8 cellular contexts compared by ENCODE assay signal in the genomic region with DNA sequence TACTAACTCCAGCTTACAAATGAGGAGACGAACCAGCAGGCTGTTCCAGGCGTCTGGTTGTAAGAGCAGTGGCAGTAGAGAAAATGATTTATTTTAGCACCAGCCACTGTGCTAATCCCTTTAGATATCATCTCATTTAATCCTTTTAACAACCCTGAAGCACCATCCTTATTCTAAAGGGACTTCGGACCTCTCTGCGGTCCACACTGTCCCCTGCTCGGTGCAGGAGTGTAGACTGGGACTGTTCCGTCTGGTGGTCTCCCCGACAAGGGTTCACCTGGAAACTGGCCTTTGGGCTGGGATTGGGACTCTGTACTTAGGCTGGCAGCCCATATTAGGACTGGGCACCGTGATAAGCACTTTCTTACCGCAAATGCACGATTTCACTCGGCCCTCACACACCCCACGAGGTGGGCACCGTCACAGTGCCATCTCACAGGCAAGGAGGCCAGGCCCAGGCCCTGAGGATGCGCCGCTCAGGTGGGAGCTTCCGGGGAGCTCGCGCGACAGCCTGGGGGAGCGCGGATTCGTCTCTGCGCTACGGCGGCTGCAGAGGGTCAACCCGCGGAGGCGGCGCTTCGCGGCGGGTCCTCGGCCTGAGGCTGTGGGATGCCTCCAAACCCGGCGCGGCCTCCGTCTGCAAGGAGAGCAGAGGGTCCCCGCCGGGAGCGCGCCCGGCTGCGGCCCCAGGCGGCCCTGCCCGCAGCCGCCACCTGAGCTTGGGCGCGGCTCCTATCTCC. TPM values are rescaled to one million over a fixed set of nuclear protein-coding genes. Genes with fewer than 3 reads are reported as not detected.
DNase-seq lines count a peak whose midpoint lies in the region; ATAC-seq and TF ChIP-seq lines count a peak whose summit lies in the region.

No MANE protein-coding gene starts in this region.

- peaks cover 9% of the 10 kb centered on the region for H3K36me3 Mint-ChIP-seq in activated CD4-positive, alpha-beta memory T cell treated with anti-CD3 and anti-CD28 coated beads, Interleukin-2, amount 10 ng/mL, durations not matched to agents 7 days and 5 days (ENCODE audit: low read depth)

- H3K4me3 ChIP-seq in BJ (ENCODE audit: low read depth, low read length), result peak overlapping the region; percentile 69

- H3K27me3 Mint-ChIP-seq in activated CD4-positive, alpha-beta memory T cell treated with anti-CD3 and anti-CD28 coated beads, Interleukin-2, amount 10 ng/mL, durations not matched to agents 7 days and 5 days, result peaks cover 9% of the 10 kb centered on the region

- peaks cover 50% of the 10 kb centered on the region for H3K4me1 Mint-ChIP-seq in activated CD4-positive, alpha-beta memory T cell treated with anti-CD3 and anti-CD28 coated beads, Interleukin-2, amount 10 ng/mL, durations not matched to agents 7 days and 5 days

- H3K27me3 ChIP-seq in BJ (ENCODE audit: control insufficient read depth, insufficient read depth, low read length), result 0 out of 2 replicates have a peak, but pooled peaks cover 1% of the 10 kb centered on the region

- peak overlapping the region; percentile 87 for H3K4me3 Mint-ChIP-seq in activated CD4-positive, alpha-beta memory T cell treated with anti-CD3 and anti-CD28 coated beads, Interleukin-2, amount 10 ng/mL, durations not matched to agents 7 days and 5 days

- peaks cover 1% of the 10 kb centered on the region; the same call in 1 of the 2 replicates for H3K36me3 ChIP-seq in BJ (ENCODE audit: control insufficient read depth, insufficient read depth, low read length)

- peak overlapping the region; percentile 83 for H3K27ac Mint-ChIP-seq in activated CD4-positive, alpha-beta memory T cell treated with anti-CD3 and anti-CD28 coated beads, Interleukin-2, amount 10 ng/mL, durations not matched to agents 7 days and 5 days

- DNase-seq in BJ (ENCODE audit: low read depth) (no peak), GM19238 (ENCODE audit: insufficient read length, low spot score) (peak; percentile 79), NCI-H526 treated with DMSO at 0.1 percent for 48 hours (lab: John Stamatoyannopoulos, UW) (peak; percentile 70), medulla oblongata (ENCODE audit: extremely low spot score) (peak; percentile 71)
- DNase-seq in activated CD4-positive, alpha-beta memory T cell treated with anti-CD3 and anti-CD28 coated beads, Interleukin-2, amount 10 ng/mL, durations not matched to agents 7 days and 5 days, result peak; percentile 90
- DNase-seq in effector CD4-positive, alpha-beta T cell, result peak; percentile 84
- DNase-seq in stimulated activated CD4-positive, alpha-beta T cell treated with anti-CD3 and anti-CD28 coated beads, TNF-alpha, amount 100 ng/mL, for 48 hours (ENCODE audit: low read depth in 3 of 3), result peak; percentile 76 to 81 (median 76)

- POLR2A ChIA-PET in BJ (lab: Charles Lee), result interaction anchor here (0.6 kb wide), 1 partner anchor 15 kb away, joined by 3 read pairs; no protein-coding TSS in a partner anchor
- POLR2A ChIA-PET in activated CD4-positive, alpha-beta memory T cell treated with anti-CD3 and anti-CD28 coated beads, Interleukin-2, amount 10 ng/mL, durations not matched to agents 7 days and 5 days (lab: Charles Lee), result interaction anchor here (0.7 to 5.5 kb wide), 24 partner anchors 8 to 642 kb away, joined by 3 to 39 read pairs (median 4); partner anchors contain the start of genes ATP1A1, CD58 and TTF2

- ATAC-seq in HG03432 (IDR thresholded peaks at IDR 0.05; ENCODE audit: unreplicated experiment), result peak; percentile 86

- TF ChIP-seq CTCF in BJ (IDR thresholded peaks at IDR 0.05; ENCODE audit: insufficient read depth, low read depth, low read length), result no peak

- H3K9me3 Mint-ChIP-seq in activated CD4-positive, alpha-beta memory T cell treated with anti-CD3 and anti-CD28 coated beads, Interleukin-2, amount 10 ng/mL, durations not matched to agents 7 days and 5 days, result no peaks in the 10 kb centered on the region

- CTCF ChIA-PET in BJ (lab: Yijun Ruan, JAX), result interaction anchor here (0.6 to 5.6 kb wide), 4 partner anchors 12 to 68 kb away, joined by 3 to 29 read pairs (median 7); no protein-coding TSS in a partner anchor
- CTCF ChIA-PET in activated CD4-positive, alpha-beta memory T cell treated with anti-CD3 and anti-CD28 coated beads, Interleukin-2, amount 10 ng/mL, durations not matched to agents 7 days and 5 days (lab: Charles Lee), result interaction anchor here (0.7 to 3.5 kb wide), 10 partner anchors 9 to 676 kb away, joined by 3 to 20 read pairs (median 4); no protein-coding TSS in a partner anchor

RNA-seq across cellular contexts. Expression of gene ATP1A1, which starts 45.2 kb away (rescaled TPM):
- polyA plus RNA-seq in BJ (2011; rRNA removed), result 312 and 392 TPM in 2 replicates
- 195 and 252 TPM in 2 replicates for polyA minus RNA-seq in BJ (2011; rRNA and poly(A)+ RNA removed)
- total RNA-seq in activated CD4-positive, alpha-beta memory T cell treated with anti-CD3 and anti-CD28 coated beads, Interleukin-2, amount 10 ng/mL, durations not matched to agents 7 days and 5 days, result 100 to 1,000 TPM; 238 to 241 TPM
